In the genomic region with DNA sequence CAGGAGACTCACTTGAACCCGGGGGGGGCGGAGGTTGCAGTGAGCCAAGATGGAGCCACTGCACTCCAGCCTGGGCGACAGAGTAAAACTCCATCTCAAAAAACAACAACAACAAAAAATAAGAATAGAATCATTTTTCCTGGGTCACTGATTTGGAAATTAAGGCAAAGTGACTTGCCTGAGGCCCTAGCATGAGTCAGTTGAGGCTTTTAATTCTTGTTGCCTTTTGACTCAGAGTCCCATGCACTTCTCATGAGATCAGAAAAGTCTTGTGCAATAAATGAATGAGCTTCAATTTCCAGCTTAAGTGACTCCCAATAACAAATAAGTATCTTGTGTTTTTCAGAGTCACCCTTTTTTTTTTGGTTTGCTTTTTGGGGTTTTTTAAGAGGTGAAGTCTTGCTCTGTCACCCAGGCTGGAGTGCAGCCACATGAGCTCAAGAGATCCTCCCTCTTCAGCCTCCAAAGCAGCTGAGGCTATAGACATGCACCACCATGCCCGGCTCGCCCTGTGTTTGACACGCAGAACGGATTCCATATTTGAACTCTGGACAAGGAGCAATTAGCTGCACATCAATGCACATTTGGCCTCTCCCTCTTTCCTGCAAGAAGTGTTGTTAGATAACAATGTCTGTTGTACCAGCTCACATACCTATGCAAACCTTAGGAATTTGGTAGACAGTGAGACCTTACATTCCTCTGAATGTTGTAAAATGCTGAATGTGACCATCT, we compare ENCODE assay signal across 8 cellular contexts. TPM values are rescaled to one million over a fixed set of nuclear protein-coding genes. Genes with fewer than 3 reads are reported as not detected.
DNase-seq lines count a peak whose midpoint lies in the region; ATAC-seq, FAIRE-seq and TF ChIP-seq lines count a peak whose summit lies in the region.

No MANE protein-coding gene starts in this region.

- no peaks in the 10 kb centered on the region for H3K27me3 Mint-ChIP-seq in CD4-positive, alpha-beta memory T cell

- peaks cover 0 to 7% of the 10 kb centered on the region in 2 donors for H3K36me3 Mint-ChIP-seq in CD4-positive, alpha-beta memory T cell

- H3K9me3 ChIP-seq in GM12878 (replicated peaks; ENCODE audit: control insufficient read depth, insufficient read depth, low read length) (no peaks in the 10 kb centered on the region; the same call in 2 of the 3 replicates), mesenchymal stem cell (ENCODE audit: control insufficient read depth, low read length) (no peaks in the 10 kb centered on the region)
- H3K9me3 ChIP-seq in CD4-positive, alpha-beta memory T cell (ENCODE audit: control insufficient read depth in 1 of 2, low read length in 2 of 2), result no peaks in the 10 kb centered on the region

- peaks cover 10 to 16% (median 12%) of the 10 kb centered on the region in 4 donors for H3K4me1 Mint-ChIP-seq in CD4-positive, alpha-beta memory T cell

- peak; percentile 87 for DNase-seq in AG08396 (ENCODE audit: low spot score)
- peak; percentile 96 for DNase-seq in HCEC 1CT
- DNase-seq in GM12878 (ENCODE audit: low read depth, low spot score), result no peak
- DNase-seq in mesenchymal stem cell, result peak; percentile 94
- DNase-seq in NCI-H526 (lab: John Stamatoyannopoulos, UW), result no peak
- DNase-seq in SKM-1 (lab: John Stamatoyannopoulos, UW; ENCODE audit: unreplicated experiment), result no peak
- no peak for DNase-seq in retina
- DNase-seq in CD4-positive, alpha-beta memory T cell, result no peak

- ATAC-seq in GM12878, result no peak

- no peak overlapping the region for H3K14ac ChIP-seq in mesenchymal stem cell (ENCODE audit: low read length in 2 of 2)

- 46% methylated on average over 7 of the region's 7 CpGs for WGBS in GM12878 (ENCODE audit: insufficient coverage, insufficient replicate concordance, low lambda C conversion rate, missing lambda C conversion rate)
- 100% methylated on average over 6 of the region's 7 CpGs for WGBS in mesenchymal stem cell

- H3K79me1 ChIP-seq in mesenchymal stem cell (replicated peaks; ENCODE audit: low read length, poor library complexity, severe bottlenecking), result no peaks in the 10 kb centered on the region

- POLR2A ChIA-PET in GM12878 (lab: Charles Lee), result interaction anchor here (0.7 to 1.2 kb wide), 4 partner anchors 16 to 64 kb away, joined by 3 to 5 read pairs (median 4); no protein-coding TSS in a partner anchor
- POLR2A ChIA-PET in CD4-positive, alpha-beta memory T cell (lab: Charles Lee; ENCODE audit: partially characterized antibody), result interaction anchor here (0.7 kb wide), 1 partner anchor 60 kb away, joined by 3 read pairs; no protein-coding TSS in a partner anchor

- CTCF ChIA-PET in GM12878 (lab: Yijun Ruan, JAX), result interaction anchor here (1.0 to 1.7 kb wide), 2 partner anchors 17 to 62 kb away, joined by 3 to 5 read pairs; no protein-coding TSS in a partner anchor
- CTCF ChIA-PET in CD4-positive, alpha-beta memory T cell (lab: Charles Lee; ENCODE audit: partially characterized antibody), result no interaction called here

- no peak for FAIRE-seq in GM12878 (lab: Jason Lieb, UNC)

- H3K27ac ChIP-seq in GM12878 (ENCODE audit: control insufficient read depth, insufficient read depth) (no peak overlapping the region), mesenchymal stem cell (ENCODE audit: low read length, poor library complexity, severe bottlenecking) (peak overlapping the region; percentile 10)
- H3K27ac ChIP-seq in CD4-positive, alpha-beta memory T cell (ENCODE audit: low read depth, low read length), result no peak overlapping the region

- RAD21 ChIA-PET in GM12878 (lab: Charles Lee; ENCODE audit: unreplicated experiment), result interaction anchor here (0.8 to 4.6 kb wide), 2 partner anchors 16 to 46 kb away, joined by 3 to 22 read pairs; no protein-coding TSS in a partner anchor

- no peak overlapping the region for H2BK5ac ChIP-seq in mesenchymal stem cell (ENCODE audit: low read depth, low read length, poor library complexity, severe bottlenecking)

- TF ChIP-seq CTCF in GM12878 (IDR thresholded peaks at IDR 0.05 in 2 of 3, conservative IDR thresholded peaks at IDR 0.05 in 1 of 3; ENCODE audit: control insufficient read depth in 2 of 3, extremely low read depth in 1 of 3, insufficient read depth in 1 of 3, low read depth in 3 of 3, low read length in 3 of 3), result no peak

- H3K4ac ChIP-seq in mesenchymal stem cell (ENCODE audit: low read depth in 1 of 2, low read length in 2 of 2), result no peak overlapping the region

- H3K4me3 Mint-ChIP-seq in CD4-positive, alpha-beta memory T cell, result peak overlapping the region in 1 of 8 donors; percentile 80

- in situ Hi-C loops in GM12878 (cut with MboI), result no loop called here

- H2BK120ac ChIP-seq in mesenchymal stem cell (ENCODE audit: low read depth, low read length), result no peak overlapping the region

- intact Hi-C loops in GM12878 (cut with micrococcal nuclease; ENCODE audit: unreplicated experiment), result no loop called here
- intact Hi-C loops in CD4-positive, alpha-beta memory T cell (cut with micrococcal nuclease), result no loop called here

- H3K18ac ChIP-seq in mesenchymal stem cell (ENCODE audit: low read depth in 1 of 2, low read length in 2 of 2), result no peak overlapping the region

- H3K23ac ChIP-seq in mesenchymal stem cell (ENCODE audit: low read length in 2 of 2), result no peak overlapping the region

- TF ChIP-seq POLR2A in GM12878 (IDR thresholded peaks at IDR 0.05; ENCODE audit: low read depth, low read length), result no peak

- TF ChIP-seq RAD21 in GM12878 (IDR thresholded peaks at IDR 0.05; ENCODE audit: insufficient read depth, low read depth, low read length), result no peak

- no TSS peak for BruUV-seq in GM12878 (replicated peaks; lab: Mats Ljungman, UMichigan)

- no peak overlapping the region for H2BK15ac ChIP-seq in mesenchymal stem cell (ENCODE audit: low read depth, poor library complexity, severe bottlenecking)

- no peak overlapping the region for H4K8ac ChIP-seq in mesenchymal stem cell (ENCODE audit: low read length)

- H4K91ac ChIP-seq in mesenchymal stem cell (ENCODE audit: low read length), result no peak overlapping the region

- H2BK12ac ChIP-seq in mesenchymal stem cell (ENCODE audit: low read length in 2 of 2), result no peak overlapping the region

- H3K27me3 ChIP-seq in GM12878 (replicated peaks in 1 of 2; ENCODE audit: control insufficient read depth in 2 of 2, insufficient read depth in 2 of 2, low read length in 1 of 2) (no peaks in the 10 kb centered on the region), mesenchymal stem cell (ENCODE audit: control insufficient read depth in 1 of 2, insufficient read depth in 1 of 2, low read length in 2 of 2) (no peaks in the 10 kb centered on the region)
- H3K27me3 ChIP-seq in CD4-positive, alpha-beta memory T cell (ENCODE audit: insufficient read depth, low read length), result no peaks in the 10 kb centered on the region

- SMC1A ChIA-PET in GM12878 (lab: Charles Lee; ENCODE audit: uncharacterized antibody, unreplicated experiment), result interaction anchor here (0.8 to 4.6 kb wide), 6 partner anchors 9 to 53 kb away, joined by 3 to 25 read pairs (median 7); no protein-coding TSS in a partner anchor

- H3K4me2 ChIP-seq in GM12878 (ENCODE audit: control insufficient read depth, insufficient read depth) (no peak overlapping the region), mesenchymal stem cell (ENCODE audit: low read length, poor library complexity, severe bottlenecking) (no peak overlapping the region)

- H4K20me1 ChIP-seq in GM12878 (ENCODE audit: control insufficient read depth, insufficient read depth), result no peaks in the 10 kb centered on the region

- H3K9ac ChIP-seq in GM12878 (ENCODE audit: control insufficient read depth, insufficient read depth, low read length) (no peak overlapping the region), mesenchymal stem cell (ENCODE audit: low read length) (peak overlapping the region; percentile 87)

- H3K27ac Mint-ChIP-seq in CD4-positive, alpha-beta memory T cell, result peak overlapping the region in 2 of 7 donors; percentile 29 to 75

- H2AFZ ChIP-seq in GM12878 (ENCODE audit: control insufficient read depth, low read depth, low read length) (no peak overlapping the region), mesenchymal stem cell (ENCODE audit: low read depth, low read length) (no peak overlapping the region)

- H3K4me1 ChIP-seq in GM12878 (ENCODE audit: control insufficient read depth, insufficient read depth, low read length), result peaks cover 6% of the 10 kb centered on the region
- peaks cover 16% of the 10 kb centered on the region for H3K4me1 ChIP-seq in mesenchymal stem cell (ENCODE audit: control insufficient read depth, insufficient read depth, low read depth, low read length)
- peaks cover 15% of the 10 kb centered on the region for H3K4me1 ChIP-seq in CD4-positive, alpha-beta memory T cell (ENCODE audit: insufficient read depth, low read length)

- H3K9me3 Mint-ChIP-seq in CD4-positive, alpha-beta memory T cell, result no peaks in the 10 kb centered on the region

- no peak for TF ChIP-seq EP300 in GM12878 (IDR thresholded peaks at IDR 0.05; ENCODE audit: borderline replicate concordance in 1 of 2, control insufficient read depth in 1 of 2, low read depth in 2 of 2, low read length in 2 of 2)

- H3K36me3 ChIP-seq in GM12878 (ENCODE audit: control insufficient read depth in 2 of 2, insufficient read depth in 2 of 2, low read length in 1 of 2), result no peaks in the 10 kb centered on the region
- H3K36me3 ChIP-seq in mesenchymal stem cell (ENCODE audit: control insufficient read depth in 1 of 2, insufficient read depth in 2 of 2, low read depth in 1 of 2, low read length in 2 of 2), result no peaks in the 10 kb centered on the region
- H3K36me3 ChIP-seq in CD4-positive, alpha-beta memory T cell (ENCODE audit: insufficient read depth, low read length), result no peaks in the 10 kb centered on the region

- H2AK5ac ChIP-seq in mesenchymal stem cell (ENCODE audit: low read length, severe bottlenecking), result no peak overlapping the region

- H3K4me3 ChIP-seq in GM12878 (no peak overlapping the region), mesenchymal stem cell (ENCODE audit: insufficient read depth in 1 of 2, low read depth in 1 of 2, low read length in 2 of 2) (peak overlapping the region in 1 of 2 experiments; percentile 47)
- H3K4me3 ChIP-seq in CD4-positive, alpha-beta memory T cell (ENCODE audit: low read length in 2 of 2), result no peak overlapping the region

- H3K79me2 ChIP-seq in GM12878 (ENCODE audit: control insufficient read depth, insufficient read depth, low read length), result peaks cover 19% of the 10 kb centered on the region

RNA-seq across cellular contexts. Expression of a gene that starts 3.3 kb away (rescaled TPM):
- 27.6 and 32.4 TPM in 2 replicates for total RNA-seq in GM12878 (2013; cell fraction: nucleolus; rRNA removed)
- total RNA-seq in GM12878 (2014; rRNA removed) (20.9 and 25.8 TPM in 2 replicates), GM12878 (2014; rRNA removed; fragmentation: Illumina TruSeq; extraction: Trizol) (14.0 and 18.3 TPM in 2 replicates), GM12878 (2021) (48.9 and 55.2 TPM in 2 replicates)
- polyA plus RNA-seq in GM12878 (2011; ENCODE audit: low read depth), result 12.7 TPM
- polyA plus RNA-seq in GM12878 (2011; rRNA removed) (15.9 and 41.0 TPM in 2 replicates), GM12878 (2014; fragmentation: Illumina TruSeq; extraction: Trizol) (7.4 and 20.2 TPM in 2 replicates), GM12878 (2014; fragmentation: Nextera tagmentation; extraction: Ambion mirVana) (under 1 TPM; 0.37 to 0.53 TPM), GM12878 (2014; rRNA removed) (38.6 and 47.2 TPM in 2 replicates), GM12878 (2016; fragmentation: Nextera tagmentation; extraction: Ambion mirVana) (1 to 10 TPM; 6.8 to 7.9 TPM)
- polyA plus RNA-seq in GM12878 (2011; cell fraction: cytosol; rRNA removed), result 41.6 and 44.7 TPM in 2 replicates
- 104 and 109 TPM in 2 replicates for polyA plus RNA-seq in GM12878 (2011; cell fraction: nucleus; rRNA removed)
- polyA plus RNA-seq in GM12878 (2012), result 28.8 and 32.5 TPM in 2 replicates
- 21.9 and 39.1 TPM in 2 replicates for polyA minus RNA-seq in GM12878 (2011; rRNA and poly(A)+ RNA removed)
- polyA minus RNA-seq in GM12878 (2011; cell fraction: cytosol; rRNA and poly(A)+ RNA removed), result 22.9 and 24.8 TPM in 2 replicates
- 12.6 and 18.6 TPM in 2 replicates for polyA minus RNA-seq in GM12878 (2011; cell fraction: nucleus; rRNA and poly(A)+ RNA removed)
- 54.6 TPM for polyA plus RNA-seq in mesenchymal stem cell (2013, experiment 1 of 2)
- 54.8 TPM for polyA plus RNA-seq in mesenchymal stem cell (2013, experiment 2 of 2)
- total RNA-seq in CD4-positive, alpha-beta memory T cell, result 10 to 100 TPM; 53.1 to 59.8 TPM
- 1 to 10 TPM; 2.0 to 8.8 TPM for polyA plus RNA-seq in CD4-positive, alpha-beta memory T cell

RNA-seq across cellular contexts. Expression of a gene that starts 55.3 kb away (rescaled TPM):
- total RNA-seq in GM12878 (2013; cell fraction: nucleolus; rRNA removed), result 0.40 and 0.54 TPM in 2 replicates
- total RNA-seq in GM12878 (2014; rRNA removed) (0.34 and 0.82 TPM in 2 replicates), GM12878 (2014; rRNA removed; fragmentation: Illumina TruSeq; extraction: Trizol) (0.28 and 0.45 TPM in 2 replicates), GM12878 (2021) (0.69 and 0.90 TPM in 2 replicates)
- 0.14 TPM for polyA plus RNA-seq in GM12878 (2011; ENCODE audit: low read depth)
- polyA plus RNA-seq in GM12878 (2011; rRNA removed) (0.10 and 0.30 TPM in 2 replicates), GM12878 (2014; fragmentation: Illumina TruSeq; extraction: Trizol) (0.35 and 0.48 TPM in 2 replicates), GM12878 (2014; fragmentation: Nextera tagmentation; extraction: Ambion mirVana) (under 1 TPM; 0.02 to 0.13 TPM), GM12878 (2014; rRNA removed) (1.6 and 2.0 TPM in 2 replicates), GM12878 (2016; fragmentation: Nextera tagmentation; extraction: Ambion mirVana) (under 1 TPM; 0.05 to 0.50 TPM)
- polyA plus RNA-seq in GM12878 (2011; cell fraction: cytosol; rRNA removed), result 0.28 and 0.38 TPM in 2 replicates
- polyA plus RNA-seq in GM12878 (2011; cell fraction: nucleus; rRNA removed), result 0.97 and 1.1 TPM in 2 replicates
- 0.32 and 0.38 TPM in 2 replicates for polyA plus RNA-seq in GM12878 (2012)
- 0.15 and 0.57 TPM in 2 replicates for polyA minus RNA-seq in GM12878 (2011; rRNA and poly(A)+ RNA removed)
- polyA minus RNA-seq in GM12878 (2011; cell fraction: cytosol; rRNA and poly(A)+ RNA removed), result not detected in 2 replicates
- 0.48 and 0.77 TPM in 2 replicates for polyA minus RNA-seq in GM12878 (2011; cell fraction: nucleus; rRNA and poly(A)+ RNA removed)
- polyA plus RNA-seq in mesenchymal stem cell (2013, experiment 1 of 2), result 0.32 TPM
- polyA plus RNA-seq in mesenchymal stem cell (2013, experiment 2 of 2), result 0.27 TPM
- total RNA-seq in CD4-positive, alpha-beta memory T cell, result 1 to 10 TPM; 2.2 to 4.2 TPM
- polyA plus RNA-seq in CD4-positive, alpha-beta memory T cell, result under 1 TPM in 1 of 2 donors, not detected in 1; 0.08 TPM

Comparison
In these comparisons a context has a peak if more than half of its experiments do, and no peak if none do; other contexts are left out.
1. DNase-seq: peak in AG08396 (single experiment), HCEC 1CT (single experiment) and mesenchymal stem cell (single experiment); none in GM12878 (single experiment), NCI-H526 (0 of 2), SKM-1 (single experiment), retina (single experiment) and CD4-positive, alpha-beta memory T cell (0 of 5).